15 cellular contexts compared by ENCODE assay signal in the genomic region with DNA sequence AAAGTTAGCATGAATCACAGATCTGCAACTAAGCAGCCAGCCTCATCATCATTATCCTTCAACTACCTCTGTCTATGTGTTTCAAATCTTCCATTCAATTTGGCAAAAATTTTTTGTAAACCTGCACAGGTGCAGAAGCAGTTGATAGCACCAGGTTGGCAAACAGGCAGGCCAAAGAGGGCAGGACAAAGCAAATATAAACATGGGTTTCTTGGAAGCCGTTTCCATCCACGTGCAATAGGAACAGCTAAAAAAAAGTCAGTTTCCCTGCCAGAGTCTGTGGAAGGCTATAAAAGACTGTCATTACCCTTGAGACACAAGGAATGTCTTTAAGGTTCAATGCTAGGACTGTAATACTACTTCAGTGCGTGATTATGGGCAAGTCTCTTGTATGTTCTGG.
A peak's percentile ranks its signal among the peaks of the same experiment; 100 is the strongest.
DNase-seq lines count a peak whose midpoint lies in the region; ATAC-seq and TF ChIP-seq lines count a peak whose summit lies in the region.
"Had no signal": no experiment of that assay in that cellular context is flagged by ENCODE, and none has a peak within 500 bp of the region (broad histone marks: within the 10 kb centered on the region; RNA-seq: fewer than 3 reads in every experiment).

No MANE protein-coding gene starts in this region.

- TF ChIP-seq POLR2A in stomach (IDR thresholded peaks at IDR 0.05) = no peak
- no peak for TF ChIP-seq POLR2A in lower leg skin (IDR thresholded peaks at IDR 0.05)

- TF ChIP-seq CTCF in stomach (IDR thresholded peaks at IDR 0.05) (no peak), lower leg skin (IDR thresholded peaks at IDR 0.05) (no peak)

- H3K27ac Mint-ChIP-seq in activated CD8-positive, alpha-beta memory T cell treated with anti-CD3 and anti-CD28 coated beads, Interleukin-2, amount 10 ng/mL, durations not matched to agents 7 days and 5 days = no peak overlapping the region
- H3K27ac Mint-ChIP-seq: CD8-positive, alpha-beta T cell had no signal

- no peak overlapping the region for H3K4me3 Mint-ChIP-seq in activated CD8-positive, alpha-beta memory T cell treated with anti-CD3 and anti-CD28 coated beads, Interleukin-2, amount 10 ng/mL, durations not matched to agents 7 days and 5 days
- H3K4me3 Mint-ChIP-seq: CD8-positive, alpha-beta T cell had no signal

- no peaks in the 10 kb centered on the region for H3K36me3 Mint-ChIP-seq in activated CD8-positive, alpha-beta memory T cell treated with anti-CD3 and anti-CD28 coated beads, Interleukin-2, amount 10 ng/mL, durations not matched to agents 7 days and 5 days
- H3K36me3 Mint-ChIP-seq: CD8-positive, alpha-beta T cell had no signal

- H3K9me3 ChIP-seq in stomach = no peaks in the 10 kb centered on the region
- H3K9me3 ChIP-seq: BLaER1 had no signal

- intact Hi-C loops in stomach (cut with DNase I; ENCODE audit: low total_unique reads) (no loop called here), lower leg skin (cut with DNase I; ENCODE audit: low total_unique reads) (no loop called here)

- no peak overlapping the region for H3K27ac ChIP-seq in stomach
- H3K27ac ChIP-seq: BLaER1, KMS-11 had no signal

- WGBS in stomach, 5 donors = 15 to 35% (median 22%) methylated on average over 3 of the region's 3 CpGs
- 40% methylated on average over 3 of the region's 3 CpGs for WGBS in lower leg skin, 2 donors

- H3K27me3 Mint-ChIP-seq in activated CD8-positive, alpha-beta memory T cell treated with anti-CD3 and anti-CD28 coated beads, Interleukin-2, amount 10 ng/mL, durations not matched to agents 7 days and 5 days = no peaks in the 10 kb centered on the region

- peak; percentile 39 for DNase-seq in DMS53 (lab: John Stamatoyannopoulos, UW)
- no peak for DNase-seq in DMS53 treated with DMSO at 0.1 percent for 48 hours (lab: John Stamatoyannopoulos, UW; ENCODE audit: unreplicated experiment)
- peak; percentile 42 for DNase-seq in NCI-H748 treated with DMSO at 0.1 percent for 48 hours (lab: John Stamatoyannopoulos, UW)
- DNase-seq in left kidney (ENCODE audit: low read depth, low spot score) = peak; percentile 1
- peak; percentile 71 for DNase-seq in stomach
- no peak for DNase-seq in stimulated activated CD4-positive, alpha-beta T cell treated with anti-CD3 and anti-CD28 coated beads, Interleukin-1b, Interleukin-23, amount 100 ng/mL, for 48 hours
- DNase-seq in activated CD8-positive, alpha-beta memory T cell treated with anti-CD3 and anti-CD28 coated beads, Interleukin-2, amount 10 ng/mL, durations not matched to agents 7 days and 5 days = no peak
- DNase-seq in lower leg skin (ENCODE audit: low spot score in 2 of 2) = no peak
- DNase-seq: 8988T; CD8-positive, alpha-beta T cell; NCI-H1048; NCI-H1694; NCI-H526 treated with DMSO at 0.1 percent for 48 hours had no signal

- ATAC-seq in activated CD8-positive, alpha-beta memory T cell treated with anti-CD3 and anti-CD28 coated beads, Interleukin-2, amount 10 ng/mL, durations not matched to agents 7 days and 5 days = no peak
- ATAC-seq: CD8-positive, alpha-beta T cell had no signal

- H3K9me3 Mint-ChIP-seq in activated CD8-positive, alpha-beta memory T cell treated with anti-CD3 and anti-CD28 coated beads, Interleukin-2, amount 10 ng/mL, durations not matched to agents 7 days and 5 days (ENCODE audit: low read depth) = peaks cover 2% of the 10 kb centered on the region

- no peak overlapping the region for H3K4me3 ChIP-seq in stomach
- no peak overlapping the region for H3K4me3 ChIP-seq in lower leg skin (ENCODE audit: low read depth, poor library complexity, severe bottlenecking)
- H3K4me3 ChIP-seq: BLaER1 had no signal

- CTCF ChIA-PET in activated CD8-positive, alpha-beta memory T cell treated with anti-CD3 and anti-CD28 coated beads, Interleukin-2, amount 10 ng/mL, durations not matched to agents 7 days and 5 days (lab: Charles Lee) = no interaction called here

- no peaks in the 10 kb centered on the region for H3K4me1 Mint-ChIP-seq in activated CD8-positive, alpha-beta memory T cell treated with anti-CD3 and anti-CD28 coated beads, Interleukin-2, amount 10 ng/mL, durations not matched to agents 7 days and 5 days

- H3K27me3 ChIP-seq in stomach = no peaks in the 10 kb centered on the region
- H3K27me3 ChIP-seq: BLaER1 had no signal

- H3K4me1 ChIP-seq in stomach = peaks cover 0 to 11% (median 2%) of the 10 kb centered on the region in 4 donors
- H3K4me1 ChIP-seq: BLaER1 had no signal

- TF ChIP-seq EP300 in stomach (IDR thresholded peaks at IDR 0.05) = no peak

- no peaks in the 10 kb centered on the region for H3K36me3 ChIP-seq in stomach
- H3K36me3 ChIP-seq: BLaER1 had no signal

Comparison
In these comparisons a context has a peak if more than half of its experiments do, and no peak if none do; other contexts are left out.
1. DNase-seq: peak in DMS53 (single experiment), NCI-H748 treated with DMSO at 0.1 percent for 48 hours (single experiment), left kidney (single experiment) and stomach (single experiment); none in DMS53 treated with DMSO at 0.1 percent for 48 hours (single experiment), stimulated activated CD4-positive, alpha-beta T cell treated with anti-CD3 and anti-CD28 coated beads, Interleukin-1b, Interleukin-23, amount 100 ng/mL, for 48 hours (single experiment), activated CD8-positive, alpha-beta memory T cell treated with anti-CD3 and anti-CD28 coated beads, Interleukin-2, amount 10 ng/mL, durations not matched to agents 7 days and 5 days (single experiment) and lower leg skin (0 of 2).